Comparison of ENCODE assay signal across 8 cellular contexts in the genomic region with DNA sequence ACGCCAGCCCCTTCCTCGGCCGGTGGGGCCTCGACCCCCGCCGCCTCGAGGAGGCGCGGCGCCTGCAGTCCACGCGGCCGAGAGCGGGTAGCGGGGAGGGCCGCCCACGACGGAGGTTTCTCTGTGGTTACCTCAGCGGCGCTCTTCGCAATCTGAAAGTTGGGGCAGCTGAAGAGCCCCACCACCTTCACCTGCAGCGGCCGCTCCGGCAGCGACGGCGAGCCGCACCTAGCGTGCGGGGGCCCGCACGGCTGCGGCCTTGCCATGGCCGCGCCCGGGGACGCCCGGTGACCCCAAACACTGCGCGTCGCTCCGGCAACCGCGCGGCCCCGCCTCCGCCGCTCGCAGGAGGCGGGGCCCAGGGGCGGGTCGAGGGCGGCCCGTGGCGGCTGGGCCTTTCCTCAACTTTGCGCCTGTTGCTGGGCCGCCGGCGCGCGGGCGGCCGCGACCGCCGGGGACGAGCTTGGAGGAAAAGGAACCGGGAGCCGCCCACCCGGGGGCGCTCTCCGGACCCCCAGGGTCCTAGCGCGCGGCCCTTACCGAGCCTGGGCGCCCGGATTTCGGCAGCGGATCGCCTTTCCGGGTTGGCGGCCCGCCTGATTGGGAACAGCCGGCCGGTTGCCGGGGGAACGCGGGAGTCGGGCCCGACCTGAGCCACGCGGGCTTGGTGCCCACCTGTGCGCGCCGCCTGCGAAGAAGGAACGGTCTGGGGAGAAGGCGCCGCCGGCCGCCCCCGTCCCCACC. TPM values are rescaled to one million over a fixed set of nuclear protein-coding genes. Genes with fewer than 3 reads are reported as not detected.
DNase-seq lines count a peak whose midpoint lies in the region; ATAC-seq and TF ChIP-seq lines count a peak whose summit lies in the region.

PPIL6 (minus strand) TSS at position 304 of the 744 bp plus-strand sequence; CDS start at position 266, 38 bp downstream.
SMPD2 (plus strand) TSS at position 400 of the 744 bp plus-strand sequence. CDS start 398 bp downstream, outside the sequence.

- POLR2A ChIA-PET in AG04449 (lab: Yijun Ruan, JAX), result interaction anchor here (0.6 to 2.4 kb wide), 5 partner anchors 13 to 917 kb away, joined by 3 to 12 read pairs (median 3); partner anchors contain the start of genes CD164 and MICAL1

- H3K27me3 Mint-ChIP-seq in central memory CD8-positive, alpha-beta T cell, result no peaks in the 10 kb centered on the region

- CTCF ChIA-PET in AG04449 (lab: Yijun Ruan, JAX), result interaction anchor here (1.0 to 5.2 kb wide), 9 partner anchors 13 to 253 kb away, joined by 3 to 65 read pairs (median 4); partner anchors contain the start of genes CD164 and MICAL1

- peaks cover 28% of the 10 kb centered on the region for H3K4me1 Mint-ChIP-seq in central memory CD8-positive, alpha-beta T cell

- H3K4me3 Mint-ChIP-seq in central memory CD8-positive, alpha-beta T cell, result peak within 1 kb of the TSS; percentile 95

- ATAC-seq in GM18520 (IDR thresholded peaks at IDR 0.05; ENCODE audit: unreplicated experiment), result peak; percentile 88
- ATAC-seq in HG03045 (IDR thresholded peaks at IDR 0.05; ENCODE audit: unreplicated experiment), result peak; percentile 88
- peak; percentile 86 for ATAC-seq in central memory CD8-positive, alpha-beta T cell (replicated peaks; ENCODE audit: extremely low read depth, poor library complexity, severe bottlenecking)

- no peaks in the 10 kb centered on the region for H3K9me3 Mint-ChIP-seq in central memory CD8-positive, alpha-beta T cell

- H3K36me3 ChIP-seq in kidney epithelial cell (ENCODE audit: control insufficient read depth, insufficient read depth, low read length), result peaks cover 2% of the 10 kb centered on the region

- H3K4me3 ChIP-seq in AG04449 (ENCODE audit: low read depth, low read length), result peak within 1 kb of the TSS; percentile 78
- peak within 1 kb of the TSS; percentile 86 for H3K4me3 ChIP-seq in kidney epithelial cell (ENCODE audit: low read depth, low read length)

- H3K27me3 ChIP-seq in kidney epithelial cell (ENCODE audit: control insufficient read depth, insufficient read depth, low read length), result no peaks in the 10 kb centered on the region

- H3K27ac Mint-ChIP-seq in central memory CD8-positive, alpha-beta T cell (ENCODE audit: low read depth), result peak within 1 kb of the TSS; percentile 95

- DNase-seq in AG04449 (ENCODE audit: low read depth, low spot score), result no peak
- DNase-seq in NCI-H2171 (lab: John Stamatoyannopoulos, UW), result peak; percentile 91
- DNase-seq in activated CD4-positive, CD25-positive, alpha-beta regulatory T cell (lab: John Stamatoyannopoulos, UW), result peak; percentile 50 to 61 (median 56)
- DNase-seq in central memory CD8-positive, alpha-beta T cell (ENCODE audit: low spot score in 2 of 2), result peak; percentile 56 to 58
- DNase-seq in kidney epithelial cell (ENCODE audit: low read depth), result no peak
- peak; percentile 82 for DNase-seq in stimulated activated CD4-positive, alpha-beta T cell treated with anti-CD3 and anti-CD28 coated beads, Interleukin-15, amount 100 ng/mL, for 24 hours

- peaks cover 12% of the 10 kb centered on the region for H3K36me3 Mint-ChIP-seq in central memory CD8-positive, alpha-beta T cell (ENCODE audit: insufficient read depth)

- TF ChIP-seq CTCF in AG04449 (IDR thresholded peaks at IDR 0.05; ENCODE audit: insufficient read depth, low read length, missing control alignments) (peak; percentile 54), kidney epithelial cell (IDR thresholded peaks at IDR 0.05; ENCODE audit: insufficient read depth, low read length, poor library complexity, severe bottlenecking) (no peak)

RNA-seq across cellular contexts. Expression of gene PPIL6, which starts in this region (rescaled TPM):
- total RNA-seq in kidney epithelial cell, result 1.6 and 4.7 TPM in 2 replicates

RNA-seq across cellular contexts. Expression of gene SMPD2, which starts in this region (rescaled TPM):
- 12.0 and 17.0 TPM in 2 replicates for total RNA-seq in kidney epithelial cell

Comparison
In these comparisons a context has a peak if more than half of its experiments do, and no peak if none do; other contexts are left out.
1. DNase-seq: peak in NCI-H2171 (single experiment), activated CD4-positive, CD25-positive, alpha-beta regulatory T cell (4 of 4), central memory CD8-positive, alpha-beta T cell (2 of 2) and stimulated activated CD4-positive, alpha-beta T cell treated with anti-CD3 and anti-CD28 coated beads, Interleukin-15, amount 100 ng/mL, for 24 hours (single experiment); none in AG04449 (single experiment) and kidney epithelial cell (single experiment).
2. Peak in every context shown above with its lines, with median percentiles within 50 percentile points of each other: ATAC-seq.